ENCODE assay signal across 9 cellular contexts in the genomic region with DNA sequence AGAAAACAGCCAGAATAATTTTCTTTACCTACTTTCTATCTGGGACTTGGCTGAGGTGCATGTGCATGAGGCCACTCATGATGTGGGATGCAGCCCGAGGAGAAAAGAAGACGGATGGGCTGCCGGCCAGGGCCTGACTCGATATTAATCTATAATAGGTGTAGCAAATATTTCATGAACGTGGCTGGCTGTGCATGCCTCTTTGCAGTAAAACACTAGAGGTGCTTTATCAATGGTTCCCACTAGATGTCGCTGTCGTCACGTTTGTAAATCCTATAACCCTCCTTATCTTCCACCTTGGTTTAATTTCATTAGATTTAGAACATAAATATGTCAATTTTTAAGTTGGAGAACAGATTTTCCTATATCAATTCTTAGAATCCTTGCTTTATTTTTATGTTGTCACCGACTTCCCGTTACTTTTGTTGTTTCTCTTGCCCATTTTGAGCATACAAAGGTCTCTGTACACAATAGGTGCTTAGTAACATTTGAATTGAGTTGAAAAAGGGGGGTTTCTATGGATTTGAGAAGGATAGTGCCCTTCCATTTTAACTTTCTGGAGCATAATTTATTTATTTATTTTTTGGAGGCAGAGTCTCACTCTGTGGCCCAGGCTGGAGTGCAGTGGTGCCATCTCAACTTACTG. TPM values are rescaled to one million over a fixed set of nuclear protein-coding genes. Genes with fewer than 3 reads are reported as not detected.
DNase-seq lines count a peak whose midpoint lies in the region; ATAC-seq, FAIRE-seq and TF ChIP-seq lines count a peak whose summit lies in the region.
"Had no signal": no experiment of that assay in that cellular context is flagged by ENCODE, and none has a peak within 500 bp of the region (broad histone marks: within the 10 kb centered on the region; RNA-seq: fewer than 3 reads in every experiment).

No MANE protein-coding gene starts in this region.

- no peak for TF ChIP-seq POLR2A in ovary (IDR thresholded peaks at IDR 0.05)

- intact Hi-C loops in ovary (cut with DNase I), result loop anchor here in 1 of 4 donors (10.0 kb wide), 1 partner anchor 1142 kb away; no protein-coding TSS in a partner anchor

- TF ChIP-seq CTCF in BE2C (IDR thresholded peaks at IDR 0.05; ENCODE audit: low read depth, low read length) (peak; percentile 84), ovary (IDR thresholded peaks at IDR 0.05) (peak in 2 of 3 donors; percentile 53)

- H3K9me3 ChIP-seq in BE2C (no peaks in the 10 kb centered on the region), ovary (no peaks in the 10 kb centered on the region)

- DNase-seq in BE2C (peak; percentile 44), NCI-H82 treated with DMSO at 0.1 percent for 48 hours (lab: John Stamatoyannopoulos, UW; ENCODE audit: unreplicated experiment) (peak; percentile 50), activated T-cell treated with anti-CD3 and anti-CD28 coated beads for 4 hours (peak; percentile 33), frontal cortex (ENCODE audit: low spot score in 2 of 2) (peak in 1 of 2 donors; percentile 52), ovary (peak in 1 of 5 donors; percentile 43)

- ATAC-seq in GM18520 (IDR thresholded peaks at IDR 0.05; ENCODE audit: unreplicated experiment) (peak; percentile 56), HG03571 (IDR thresholded peaks at IDR 0.05; ENCODE audit: unreplicated experiment) (peak; percentile 75), HG03139 (IDR thresholded peaks at IDR 0.05; ENCODE audit: unreplicated experiment) (no peak)

- no peak for TF ChIP-seq EP300 in ovary (IDR thresholded peaks at IDR 0.05)

- H3K27ac ChIP-seq in ovary, result no peak overlapping the region

- no peaks in the 10 kb centered on the region for H3K36me3 ChIP-seq in BE2C
- no peaks in the 10 kb centered on the region for H3K36me3 ChIP-seq in ovary

- H3K4me3 ChIP-seq in BE2C (ENCODE audit: low read depth, low read length) (no peak overlapping the region), ovary (no peak overlapping the region)

- peak; percentile 92 for FAIRE-seq in frontal cortex (lab: Jason Lieb, UNC)

- H3K27me3 ChIP-seq in BE2C, result no peaks in the 10 kb centered on the region; the same call in 1 of the 2 replicates
- H3K27me3 ChIP-seq in ovary, result no peaks in the 10 kb centered on the region

- no peaks in the 10 kb centered on the region for H3K4me1 ChIP-seq in BE2C
- no peaks in the 10 kb centered on the region for H3K4me1 ChIP-seq in ovary (ENCODE audit: insufficient read depth)

- WGBS in ovary, 3 donors, result 2% methylated on average over 10 of the region's 10 CpGs

RNA-seq across cellular contexts. Expression of a gene that starts 19.6 kb away (rescaled TPM):
- not detected for polyA plus RNA-seq in BE2C (2012; ENCODE audit: insufficient read depth, insufficient read length, low read depth)
- total RNA-seq in frontal cortex, result 1.2 TPM
- total RNA-seq in ovary, result 10 to 100 TPM in 1 of 7 donors, 1 to 10 TPM in 6; 1.1 to 10.4 (median 5.9) TPM
- polyA plus RNA-seq in ovary, result 1 to 10 TPM; 2.2 to 4.7 TPM
- polyA plus RNA-seq: IgD-negative memory B cell had no signal
